ENCODE assay signal across 21 cellular contexts in genomic region chr15:39555885-39556284, GRCh38.
DNase-seq lines count a peak whose midpoint lies in the region; ATAC-seq, FAIRE-seq and TF ChIP-seq lines count a peak whose summit lies in the region.
"Had no signal": no experiment of that assay in that cellular context is flagged by ENCODE, and none has a peak within 500 bp of the region (broad histone marks: within the 10 kb centered on the region; RNA-seq: fewer than 3 reads in every experiment).

No MANE protein-coding gene starts in this region.

- H3K4me2 ChIP-seq in KMS-11, result peak overlapping the region; percentile 82; the same call in 1 of the 2 replicates
- H3K4me2 ChIP-seq: A549; BLaER1 treated with 17β-estradiol and CSF1 and Interleukin-3, amounts not matched to agents 10 nM and 100 nM; PC-9 had no signal

- peaks cover 6% of the 10 kb centered on the region for H3K27me3 Mint-ChIP-seq in nephron (ENCODE audit: low read depth)
- H3K27me3 Mint-ChIP-seq in effector memory CD8-positive, alpha-beta T cell, result peaks cover 0 to 15% of the 10 kb centered on the region in 2 donors

- no peaks in the 10 kb centered on the region for H3K36me3 Mint-ChIP-seq in nephron (ENCODE audit: low read depth)
- H3K36me3 Mint-ChIP-seq in effector memory CD8-positive, alpha-beta T cell (ENCODE audit: insufficient read depth), result no peaks in the 10 kb centered on the region
- H3K36me3 Mint-ChIP-seq: activated naive CD4-positive, alpha-beta T cell treated with anti-CD3 and anti-CD28 coated beads, Interleukin-2, amount 50 U/mL, for 72 hours had no signal

- H3K27me3 ChIP-seq in KMS-11 (ENCODE audit: insufficient read depth, low read depth), result no peaks in the 10 kb centered on the region; the same call in 1 of the 2 replicates
- H3K27me3 ChIP-seq: BLaER1 treated with 17β-estradiol and CSF1 and Interleukin-3, amounts not matched to agents 10 nM and 100 nM; gastroesophageal sphincter had no signal

- DNase-seq in NCI-H446 (lab: John Stamatoyannopoulos, UW) (peak; percentile 2 to 24), NCI-H446 treated with DMSO at 0.1 percent for 48 hours (lab: John Stamatoyannopoulos, UW) (no peak), astrocyte of the hippocampus (ENCODE audit: low read depth, low spot score) (peak; percentile 41), RCC 7860 (ENCODE audit: low spot score) (no peak)
- DNase-seq in effector memory CD8-positive, alpha-beta T cell, result no peak
- DNase-seq: activated CD4-positive, CD25-positive, alpha-beta regulatory T cell; cortex of kidney; left cardiac atrium; MM.1S; NCI-H774; PC-9 had no signal

- peaks cover 49% of the 10 kb centered on the region for H3K4me1 Mint-ChIP-seq in nephron
- H3K4me1 Mint-ChIP-seq in effector memory CD8-positive, alpha-beta T cell (ENCODE audit: low read depth in 2 of 2), result no peaks in the 10 kb centered on the region

- no peak overlapping the region for H2AFZ ChIP-seq in KMS-11 (ENCODE audit: low read depth)
- H2AFZ ChIP-seq: PC-9 had no signal

- peak overlapping the region in 2 of 3 experiments; percentile 37 to 48 for H3K27ac Mint-ChIP-seq in nephron
- H3K27ac Mint-ChIP-seq in effector memory CD8-positive, alpha-beta T cell, result no peak overlapping the region
- H3K27ac Mint-ChIP-seq: activated naive CD4-positive, alpha-beta T cell treated with anti-CD3 and anti-CD28 coated beads, Interleukin-2, amount 50 U/mL, for 72 hours had no signal

- no peak overlapping the region for H3K4me3 ChIP-seq in KMS-11 (IDR thresholded peaks at IDR 0.05; ENCODE audit: insufficient read depth, low read depth, low read length)
- H3K4me3 ChIP-seq: A549; BLaER1 treated with 17β-estradiol and CSF1 and Interleukin-3, amounts not matched to agents 10 nM and 100 nM; gastroesophageal sphincter; PC-9; SK-N-MC had no signal

- no peaks in the 10 kb centered on the region; the same call in 1 of the 2 replicates for H3K36me3 ChIP-seq in KMS-11 (ENCODE audit: insufficient read depth)
- H3K36me3 ChIP-seq: BLaER1 treated with 17β-estradiol and CSF1 and Interleukin-3, amounts not matched to agents 10 nM and 100 nM; gastroesophageal sphincter had no signal

- no peak overlapping the region for H3K9ac ChIP-seq in KMS-11
- H3K9ac ChIP-seq: BLaER1 treated with 17β-estradiol and CSF1 and Interleukin-3, amounts not matched to agents 10 nM and 100 nM had no signal

- no peaks in the 10 kb centered on the region for H3K9me3 Mint-ChIP-seq in nephron
- no peaks in the 10 kb centered on the region for H3K9me3 Mint-ChIP-seq in effector memory CD8-positive, alpha-beta T cell
- H3K9me3 Mint-ChIP-seq: activated naive CD4-positive, alpha-beta T cell treated with anti-CD3 and anti-CD28 coated beads, Interleukin-2, amount 50 U/mL, for 72 hours had no signal

- TF ChIP-seq CTCF in KMS-11 (conservative IDR thresholded peaks at IDR 0.05; ENCODE audit: low read depth, low read length) (no peak), nephron (IDR thresholded peaks at IDR 0.05; ENCODE audit: unreplicated experiment in 3 of 3) (no peak)

- H3K79me2 ChIP-seq in KMS-11 (ENCODE audit: insufficient read depth, low read depth), result no peaks in the 10 kb centered on the region

- no peak overlapping the region for H3K27ac ChIP-seq in KMS-11
- H3K27ac ChIP-seq: A549; BLaER1 treated with 17β-estradiol and CSF1 and Interleukin-3, amounts not matched to agents 10 nM and 100 nM; PC-9; SK-N-MC had no signal

- ATAC-seq in GM21381 (IDR thresholded peaks at IDR 0.05; ENCODE audit: unreplicated experiment), result no peak
- ATAC-seq in effector memory CD8-positive, alpha-beta T cell (replicated peaks), result no peak
- ATAC-seq: A549; activated naive CD4-positive, alpha-beta T cell treated with anti-CD3 and anti-CD28 coated beads, Interleukin-2, amount 50 U/mL, for 72 hours; gastroesophageal sphincter; HCT116 had no signal

- H3K4me1 ChIP-seq in KMS-11 (ENCODE audit: low read depth, poor library complexity, severe bottlenecking), result peaks cover 57% of the 10 kb centered on the region
- H3K4me1 ChIP-seq: A549; BLaER1 treated with 17β-estradiol and CSF1 and Interleukin-3, amounts not matched to agents 10 nM and 100 nM had no signal

- FAIRE-seq in RCC 7860 (lab: Jason Lieb, UNC), result no peak
- FAIRE-seq: A549, endothelial cell of umbilical vein had no signal

- H4K20me1 ChIP-seq in KMS-11 (ENCODE audit: insufficient read depth), result no peaks in the 10 kb centered on the region
- H4K20me1 ChIP-seq: BLaER1 treated with 17β-estradiol and CSF1 and Interleukin-3, amounts not matched to agents 10 nM and 100 nM had no signal

- H3K4me3 Mint-ChIP-seq in nephron, result no peak overlapping the region
- H3K4me3 Mint-ChIP-seq in effector memory CD8-positive, alpha-beta T cell, result no peak overlapping the region

Comparison
In these comparisons a context has a peak if more than half of its experiments do, and no peak if none do; other contexts are left out.
1. DNase-seq: peak in NCI-H446 (2 of 2) and astrocyte of the hippocampus (single experiment); none in NCI-H446 treated with DMSO at 0.1 percent for 48 hours (single experiment), RCC 7860 (single experiment) and effector memory CD8-positive, alpha-beta T cell (0 of 3).
2. H3K27ac Mint-ChIP-seq: peak in nephron (2 of 3); none in effector memory CD8-positive, alpha-beta T cell (0 of 2).